15 cellular contexts compared by ENCODE assay signal in the genomic region with DNA sequence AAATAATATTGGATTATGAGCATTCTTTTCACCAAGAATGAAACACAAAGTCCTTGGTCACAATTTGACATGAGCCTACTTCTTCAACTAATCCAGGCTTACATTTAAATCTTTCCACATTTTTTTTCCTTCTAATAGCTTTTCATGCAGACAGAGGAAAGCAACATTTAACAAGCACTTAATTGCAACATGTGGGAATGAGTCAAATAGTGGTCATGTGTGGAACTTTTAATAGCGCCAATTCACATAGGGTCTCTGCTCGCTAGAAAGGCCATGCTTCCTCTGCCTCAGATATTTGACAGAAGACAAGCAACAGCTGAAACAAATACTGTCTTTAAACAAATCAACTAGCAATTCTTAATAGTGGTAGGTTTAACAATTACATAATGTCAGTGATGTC.
"Had no signal": no experiment of that assay in that cellular context is flagged by ENCODE, and none has a peak within 500 bp of the region (broad histone marks: within the 10 kb centered on the region; RNA-seq: fewer than 3 reads in every experiment).

No MANE protein-coding gene starts in this region.

- H3K36me3 ChIP-seq: adrenal gland, gastroesophageal sphincter, tibial nerve had no signal

- H3K4me3 ChIP-seq: adrenal gland, gastroesophageal sphincter, lung, tibial nerve had no signal

- DNase-seq: activated CD4-positive, alpha-beta T cell treated with anti-CD3 and anti-CD28 coated beads for 36 hours; activated CD4-positive, alpha-beta T cell treated with anti-CD3 and anti-CD28 coated beads, Interleukin-2, amount 50 U/mL, for 48 hours; activated gamma-delta T cell treated with Interleukin-2 at 50 U/mL for 16 hours; adrenal gland; caudate nucleus; endodermal cell; left cardiac atrium; midbrain; nephron progenitor cell; nucleus accumbens; retina had no signal

- H3K27me3 ChIP-seq: adrenal gland, gastroesophageal sphincter, tibial nerve had no signal

- H3K4me1 ChIP-seq: adrenal gland, gastroesophageal sphincter, tibial nerve had no signal

- H3K27ac ChIP-seq: adrenal gland, epithelial cell of prostate, gastroesophageal sphincter, tibial nerve had no signal

- H3K9me3 ChIP-seq: adrenal gland, gastroesophageal sphincter, tibial nerve had no signal
